In genomic region chr1:22592919-22593790, GRCh38 we compare ENCODE assay signal across 26 cellular contexts. TPM values are rescaled to one million over a fixed set of nuclear protein-coding genes. Genes with fewer than 3 reads are reported as not detected.
A peak's percentile ranks its signal among the peaks of the same experiment; 100 is the strongest.
DNase-seq lines count a peak whose midpoint lies in the region; ATAC-seq and TF ChIP-seq lines count a peak whose summit lies in the region.
"Had no signal": no experiment of that assay in that cellular context is flagged by ENCODE, and none has a peak within 500 bp of the region (broad histone marks: within the 10 kb centered on the region; RNA-seq: fewer than 3 reads in every experiment).

No MANE protein-coding gene starts in this region.

- 0 out of 2 replicates have a peak, but pooled peaks cover 2% of the 10 kb centered on the region for H3K4me1 Mint-ChIP-seq in WTC11
- H3K4me1 Mint-ChIP-seq: activated naive CD8-positive, alpha-beta T cell treated with anti-CD3 and anti-CD28 coated beads, Interleukin-2, amount 10 ng/mL, durations not matched to agents 7 days and 5 days; brain had no signal

- H3K9ac ChIP-seq in HUES48 (ENCODE audit: low read depth, low read length): no peak overlapping the region

- H3K4me3 Mint-ChIP-seq in WTC11: peak overlapping the region; percentile 61
- H3K4me3 Mint-ChIP-seq: activated naive CD8-positive, alpha-beta T cell treated with anti-CD3 and anti-CD28 coated beads, Interleukin-2, amount 10 ng/mL, durations not matched to agents 7 days and 5 days; activated T-helper 1 cell treated with anti-CD3 and anti-CD28 coated beads, Interleukin-12 subunit alpha, Interleukin-12 subunit beta, Interleukin-2, Interleukin-4 antibody, amounts not matched to agents 30 ng/mL and 10 ng/mL and 1 ng/mL, durations not matched to agents 14 hours and 24 hours and 36 hours; brain; CD4-positive, alpha-beta T cell; stimulated activated naive CD8-positive, alpha-beta T cell treated with anti-CD3 and anti-CD28 coated beads, Interleukin-15, Interleukin-2, amounts not matched to agents 100 ng/mL and 50 ng/mL, for 24 hours; type B pancreatic cell had no signal

- POLR2A ChIA-PET in WTC11 (lab: Charles Lee): no interaction called here

- no peaks in the 10 kb centered on the region; the same call in 1 of the 2 replicates for H3K27me3 Mint-ChIP-seq in WTC11 (ENCODE audit: low read depth)

- no peaks in the 10 kb centered on the region for H3K36me3 Mint-ChIP-seq in WTC11
- H3K36me3 Mint-ChIP-seq: activated naive CD8-positive, alpha-beta T cell treated with anti-CD3 and anti-CD28 coated beads, Interleukin-2, amount 10 ng/mL, durations not matched to agents 7 days and 5 days; type B pancreatic cell had no signal

- DNase-seq in DMS153 treated with DMSO at 0.1 percent for 48 hours (lab: John Stamatoyannopoulos, UW; ENCODE audit: unreplicated experiment) (peak; percentile 33), WTC11 (ENCODE audit: low spot score) (peak; percentile 75), left lung (no peak), superior temporal gyrus (ENCODE audit: extremely low spot score) (no peak), LoVo (ENCODE audit: low spot score) (no peak)
- DNase-seq: activated naive CD8-positive, alpha-beta T cell treated with anti-CD3 and anti-CD28 coated beads, Interleukin-2, amount 10 ng/mL, durations not matched to agents 7 days and 5 days; CD4-positive, alpha-beta T cell; gastrocnemius medialis; NCI-H1694 treated with DMSO at 0.1 percent for 48 hours; NCI-H69; right lobe of liver; stimulated activated CD4-positive, alpha-beta T cell treated with anti-CD3 and anti-CD28 coated beads, Interleukin-1b, Interleukin-23, amount 100 ng/mL, for 48 hours had no signal

- H3K27ac ChIP-seq in HUES48 (ENCODE audit: low read depth, low read length) (no peak overlapping the region), left lung (no peak overlapping the region)
- H3K27ac ChIP-seq: gastrocnemius medialis, PC-9, right lobe of liver, SK-N-MC had no signal

- no peaks in the 10 kb centered on the region for H3K36me3 ChIP-seq in HUES48 (ENCODE audit: control insufficient read depth, insufficient read depth, low read length)
- H3K36me3 ChIP-seq in left lung: no peaks in the 10 kb centered on the region
- H3K36me3 ChIP-seq: gastrocnemius medialis, right lobe of liver had no signal

- H3K4me3 ChIP-seq in HUES48 (ENCODE audit: low read depth, low read length): peak overlapping the region; percentile 39; the same call in 1 of the 2 replicates
- no peak overlapping the region for H3K4me3 ChIP-seq in left lung
- H3K4me3 ChIP-seq: gastrocnemius medialis, lung, PC-9, right lobe of liver, SK-N-MC had no signal

- H3K9me3 Mint-ChIP-seq in WTC11: no peaks in the 10 kb centered on the region
- H3K9me3 Mint-ChIP-seq: activated naive CD8-positive, alpha-beta T cell treated with anti-CD3 and anti-CD28 coated beads, Interleukin-2, amount 10 ng/mL, durations not matched to agents 7 days and 5 days; activated T-helper 1 cell treated with anti-CD3 and anti-CD28 coated beads, Interleukin-12 subunit alpha, Interleukin-12 subunit beta, Interleukin-2, Interleukin-4 antibody, amounts not matched to agents 30 ng/mL and 10 ng/mL and 1 ng/mL, durations not matched to agents 14 hours and 24 hours and 36 hours; brain; CD4-positive, alpha-beta T cell; stimulated activated naive CD8-positive, alpha-beta T cell treated with anti-CD3 and anti-CD28 coated beads, Interleukin-15, Interleukin-2, amounts not matched to agents 100 ng/mL and 50 ng/mL, for 24 hours; type B pancreatic cell had no signal

- H3K27me3 ChIP-seq in HUES48 (ENCODE audit: control insufficient read depth, insufficient read depth, low read length): no peaks in the 10 kb centered on the region
- peaks cover 17 to 90% of the 10 kb centered on the region in 2 donors for H3K27me3 ChIP-seq in left lung
- H3K27me3 ChIP-seq: right lobe of liver had no signal

- H3K4me1 ChIP-seq in HUES48 (ENCODE audit: control insufficient read depth, insufficient read depth, low read length): no peaks in the 10 kb centered on the region
- no peaks in the 10 kb centered on the region for H3K4me1 ChIP-seq in left lung
- H3K4me1 ChIP-seq: gastrocnemius medialis, right lobe of liver had no signal

- H3K27ac Mint-ChIP-seq in WTC11: no peak overlapping the region
- H3K27ac Mint-ChIP-seq: activated naive CD8-positive, alpha-beta T cell treated with anti-CD3 and anti-CD28 coated beads, Interleukin-2, amount 10 ng/mL, durations not matched to agents 7 days and 5 days; activated T-helper 1 cell treated with anti-CD3 and anti-CD28 coated beads, Interleukin-12 subunit alpha, Interleukin-12 subunit beta, Interleukin-2, Interleukin-4 antibody, amounts not matched to agents 30 ng/mL and 10 ng/mL and 1 ng/mL, durations not matched to agents 14 hours and 24 hours and 36 hours; brain; CD4-positive, alpha-beta T cell; stimulated activated naive CD8-positive, alpha-beta T cell treated with anti-CD3 and anti-CD28 coated beads, Interleukin-15, Interleukin-2, amounts not matched to agents 100 ng/mL and 50 ng/mL, for 24 hours; type B pancreatic cell had no signal

- TF ChIP-seq CTCF in WTC11 (IDR thresholded peaks at IDR 0.05) (no peak), left lung (IDR thresholded peaks at IDR 0.05) (no peak)

- CTCF ChIA-PET in WTC11 (lab: Charles Lee): interaction anchor here (0.6 to 1.2 kb wide), 3 partner anchors 49 to 125 kb away, joined by 3 to 5 read pairs (median 3); no protein-coding TSS in a partner anchor

- H3K9me3 ChIP-seq in HUES48 (ENCODE audit: control insufficient read depth, insufficient read depth, low read length): no peaks in the 10 kb centered on the region
- no peaks in the 10 kb centered on the region for H3K9me3 ChIP-seq in left lung
- H3K9me3 ChIP-seq: gastrocnemius medialis, right lobe of liver had no signal

- intact Hi-C loops in left lung (cut with DNase I): no loop called here

- ATAC-seq in WTC11 (peak; percentile 97), left lung (peak; percentile 61), GM21423 (IDR thresholded peaks at IDR 0.05; ENCODE audit: unreplicated experiment) (no peak), GM19328 (IDR thresholded peaks at IDR 0.05; ENCODE audit: unreplicated experiment) (no peak)
- ATAC-seq: gastrocnemius medialis had no signal

TF ChIP-seq in WTC11, 78 proteins besides CTCF, POLR2A, EP300 and RAD21 (continues in another document):
- TF ChIP-seq FOXK1 (CRISPR knock-in tag; IDR thresholded peaks at IDR 0.05) (peak; percentile 13; the same call in 1 of the 2 replicates), ZNF532 (CRISPR knock-in tag; IDR thresholded peaks at IDR 0.05; ENCODE audit: borderline replicate concordance) (no peak), FOXJ3 (CRISPR knock-in tag; IDR thresholded peaks at IDR 0.05; ENCODE audit: borderline replicate concordance) (no peak), CBFB (CRISPR knock-in tag; IDR thresholded peaks at IDR 0.05; ENCODE audit: low read depth) (no peak), ZNF232 (CRISPR knock-in tag; IDR thresholded peaks at IDR 0.05) (no peak), ETV6 (CRISPR knock-in tag; IDR thresholded peaks at IDR 0.05) (0 out of 2 replicates have a peak, but pooled peaks have one; percentile 45), ATF1 (CRISPR knock-in tag; IDR thresholded peaks at IDR 0.05) (no peak), CREB1 (CRISPR knock-in tag; IDR thresholded peaks at IDR 0.05) (no peak), NFE2L1 (CRISPR knock-in tag; IDR thresholded peaks at IDR 0.05) (no peak)
- TF ChIP-seq, protein P1, sequence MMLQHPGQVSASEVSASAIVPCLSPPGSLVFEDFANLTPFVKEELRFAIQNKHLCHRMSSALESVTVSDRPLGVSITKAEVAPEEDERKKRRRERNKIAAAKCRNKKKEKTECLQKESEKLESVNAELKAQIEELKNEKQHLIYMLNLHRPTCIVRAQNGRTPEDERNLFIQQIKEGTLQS (CRISPR knock-in tag; conservative IDR thresholded peaks at IDR 0.05): no peak
- TF ChIP-seq, protein P2, sequence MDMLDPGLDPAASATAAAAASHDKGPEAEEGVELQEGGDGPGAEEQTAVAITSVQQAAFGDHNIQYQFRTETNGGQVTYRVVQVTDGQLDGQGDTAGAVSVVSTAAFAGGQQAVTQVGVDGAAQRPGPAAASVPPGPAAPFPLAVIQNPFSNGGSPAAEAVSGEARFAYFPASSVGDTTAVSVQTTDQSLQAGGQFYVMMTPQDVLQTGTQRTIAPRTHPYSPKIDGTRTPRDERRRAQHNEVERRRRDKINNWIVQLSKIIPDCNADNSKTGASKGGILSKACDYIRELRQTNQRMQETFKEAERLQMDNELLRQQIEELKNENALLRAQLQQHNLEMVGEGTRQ (CRISPR knock-in tag; IDR thresholded peaks at IDR 0.05): 0 out of 2 replicates have a peak, but pooled peaks have one; percentile 3

RNA-seq across cellular contexts. Expression of gene EPHA8, which starts 29.9 kb away (rescaled TPM):
- 3.8 to 7.1 TPM (median 5.6 TPM) in 3 replicates for total RNA-seq in WTC11 (2021)
- total RNA-seq in left lung: not detected
- total RNA-seq: activated CD8-positive, alpha-beta memory T cell treated with anti-CD3 and anti-CD28 coated beads for 36 hours; activated naive CD8-positive, alpha-beta T cell treated with anti-CD3 and anti-CD28 coated beads, Interleukin-2, amount 10 ng/mL, durations not matched to agents 7 days and 5 days; activated T-helper 1 cell treated with anti-CD3 and anti-CD28 coated beads, Interleukin-12 subunit alpha, Interleukin-12 subunit beta, Interleukin-2, Interleukin-4 antibody, amounts not matched to agents 30 ng/mL and 10 ng/mL and 1 ng/mL, durations not matched to agents 14 hours and 24 hours and 36 hours; CD4-positive, alpha-beta T cell; gastrocnemius medialis; HT1080; lung; M059J; osteoblast; PC-9; right lobe of liver had no signal

RNA-seq across cellular contexts. Expression of gene C1QA, which starts 43.3 kb away (rescaled TPM):
- total RNA-seq in WTC11 (2021): 0.50 to 0.92 TPM (median 0.76 TPM) in 3 replicates
- 100 to 1,000 TPM; 395 to 476 TPM for total RNA-seq in left lung
- total RNA-seq: activated CD8-positive, alpha-beta memory T cell treated with anti-CD3 and anti-CD28 coated beads for 36 hours; activated T-helper 1 cell treated with anti-CD3 and anti-CD28 coated beads, Interleukin-12 subunit alpha, Interleukin-12 subunit beta, Interleukin-2, Interleukin-4 antibody, amounts not matched to agents 30 ng/mL and 10 ng/mL and 1 ng/mL, durations not matched to agents 14 hours and 24 hours and 36 hours; CD4-positive, alpha-beta T cell; HT1080; M059J; PC-9 had no signal

RNA-seq across cellular contexts. Expression of gene C1QC, which starts 50.3 kb away (rescaled TPM):
- total RNA-seq in WTC11 (2021): 0.21 to 0.66 TPM (median 0.28 TPM) in 3 replicates
- total RNA-seq in left lung: 100 to 1,000 TPM; 378 to 577 TPM
- total RNA-seq: activated CD8-positive, alpha-beta memory T cell treated with anti-CD3 and anti-CD28 coated beads for 36 hours; activated T-helper 1 cell treated with anti-CD3 and anti-CD28 coated beads, Interleukin-12 subunit alpha, Interleukin-12 subunit beta, Interleukin-2, Interleukin-4 antibody, amounts not matched to agents 30 ng/mL and 10 ng/mL and 1 ng/mL, durations not matched to agents 14 hours and 24 hours and 36 hours; CD4-positive, alpha-beta T cell; HT1080; M059J; PC-9 had no signal

RNA-seq across cellular contexts. Expression of gene C1QB, which starts 59.9 kb away (rescaled TPM):
- total RNA-seq in WTC11 (2021) (0.61 to 1.1 TPM (median 0.62 TPM) in 3 replicates), left lung (100 to 1,000 TPM; 611 to 648 TPM)
- total RNA-seq: activated CD8-positive, alpha-beta memory T cell treated with anti-CD3 and anti-CD28 coated beads for 36 hours; activated T-helper 1 cell treated with anti-CD3 and anti-CD28 coated beads, Interleukin-12 subunit alpha, Interleukin-12 subunit beta, Interleukin-2, Interleukin-4 antibody, amounts not matched to agents 30 ng/mL and 10 ng/mL and 1 ng/mL, durations not matched to agents 14 hours and 24 hours and 36 hours; CD4-positive, alpha-beta T cell; HT1080; M059J; PC-9 had no signal

Comparison
In these comparisons a context has a peak if more than half of its experiments do, and no peak if none do; other contexts are left out.
1. DNase-seq: peak in DMS153 treated with DMSO at 0.1 percent for 48 hours (single experiment) and WTC11 (single experiment); none in left lung (0 of 2), superior temporal gyrus (single experiment) and LoVo (single experiment).
2. ATAC-seq: peak in WTC11 (single experiment) and left lung (single experiment); none in GM21423 (single experiment) and GM19328 (single experiment).
3. RNA of gene C1QA, which starts 43.3 kb away (total RNA-seq): 395 to 476 TPM in left lung; 0.50 to 0.92 TPM in WTC11; every median in the first group is over 100 times any median in the second.
4. RNA of gene C1QC, which starts 50.3 kb away (total RNA-seq): 378 to 577 TPM in left lung; 0.21 to 0.66 TPM in WTC11; every median in the first group is over 100 times any median in the second.